14 cellular contexts compared by ENCODE assay signal in genomic region chr3:126957776-126958637, GRCh38.
"Had no signal": no experiment of that assay in that cellular context is flagged by ENCODE, and none has a peak within 500 bp of the region (broad histone marks: within the 10 kb centered on the region; RNA-seq: fewer than 3 reads in every experiment).

No MANE protein-coding gene starts in this region.

- H3K36me3 ChIP-seq: brain microvascular endothelial cell, transverse colon had no signal

- H3K36me3 Mint-ChIP-seq: activated naive CD4-positive, alpha-beta T cell treated with anti-CD3 and anti-CD28 coated beads, Interleukin-2, amount 50 U/mL, for 72 hours had no signal

- H3K27ac Mint-ChIP-seq: activated T-helper 2 cell treated with anti-CD3 and anti-CD28 coated beads, Interferon-gamma antibody, Interleukin-2, Interleukin-4, amounts not matched to agents 10 μg/mL and 5 μg/mL and 100 μg/mL, durations not matched to agents 14 hours and 24 hours and 36 hours; mesothelial cell of epicardium had no signal

- H3K9me3 Mint-ChIP-seq: activated naive CD4-positive, alpha-beta T cell treated with anti-CD3 and anti-CD28 coated beads, Interleukin-2, amount 50 U/mL, for 72 hours; activated T-helper 2 cell treated with anti-CD3 and anti-CD28 coated beads, Interferon-gamma antibody, Interleukin-2, Interleukin-4, amounts not matched to agents 10 μg/mL and 5 μg/mL and 100 μg/mL, durations not matched to agents 14 hours and 24 hours and 36 hours; mesothelial cell of epicardium had no signal

- H3K27me3 ChIP-seq: brain microvascular endothelial cell, transverse colon had no signal

- H3K27ac ChIP-seq: brain microvascular endothelial cell, psoas muscle, transverse colon, WERI-Rb-1 had no signal

- DNase-seq: activated CD4-positive, alpha-beta T cell treated with anti-CD3 and anti-CD28 coated beads for 4 hours; activated CD8-positive, alpha-beta memory T cell treated with anti-CD3 and anti-CD28 coated beads for 24 hours; activated T-cell treated with anti-CD3 and anti-CD28 coated beads for 4 hours; amniotic stem cell; brain microvascular endothelial cell; nucleus accumbens; T-helper 9 cell; transverse colon; WERI-Rb-1 had no signal

- ATAC-seq: activated naive CD4-positive, alpha-beta T cell treated with anti-CD3 and anti-CD28 coated beads, Interleukin-2, amount 50 U/mL, for 72 hours; left lobe of liver; psoas muscle had no signal

- H3K4me3 ChIP-seq: psoas muscle, transverse colon had no signal

- H3K9me3 ChIP-seq: psoas muscle, transverse colon had no signal

- H3K4me3 Mint-ChIP-seq: mesothelial cell of epicardium had no signal
